8 cellular contexts compared by ENCODE assay signal in the genomic region with DNA sequence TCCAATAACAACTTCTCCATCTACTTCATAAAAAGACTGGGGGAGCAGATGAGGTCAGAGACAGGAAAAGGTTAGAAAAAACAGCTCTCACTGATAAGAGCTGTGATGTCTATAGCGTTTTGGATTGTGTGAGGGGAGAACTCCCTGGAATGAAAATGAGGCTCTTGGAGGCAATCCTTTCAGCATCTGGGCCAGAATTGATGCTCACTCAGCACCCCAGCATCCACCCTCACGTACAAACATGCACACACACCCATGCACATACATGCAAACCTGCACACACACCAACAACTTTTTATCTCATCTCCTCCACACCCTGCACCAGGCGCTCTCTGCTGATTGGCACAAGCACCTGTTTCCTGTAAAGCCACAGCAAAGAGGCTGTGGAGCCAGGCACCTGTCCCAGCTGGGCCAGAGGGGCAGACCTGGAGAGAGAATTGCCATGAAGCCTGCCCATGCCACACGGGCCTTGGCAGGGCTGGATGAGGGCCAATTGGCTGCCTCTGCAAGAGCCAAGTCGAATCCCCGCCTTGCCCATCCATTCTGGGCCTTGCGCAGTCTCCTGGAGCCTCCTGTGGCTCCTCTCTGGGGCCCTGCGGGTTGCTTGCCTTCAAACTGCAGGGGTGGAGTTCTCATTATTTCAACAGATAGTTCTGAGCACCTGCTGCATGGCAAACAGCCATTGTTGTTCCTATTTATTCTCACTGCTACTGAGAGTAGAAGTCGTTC. TPM values are rescaled to one million over a fixed set of nuclear protein-coding genes. Genes with fewer than 3 reads are reported as not detected.
DNase-seq lines count a peak whose midpoint lies in the region; ATAC-seq and TF ChIP-seq lines count a peak whose summit lies in the region.

No MANE protein-coding gene starts in this region.

- H3K9me3 ChIP-seq in skeletal muscle tissue (ENCODE audit: control insufficient read depth in 3 of 3, low read length in 3 of 3) (no peaks in the 10 kb centered on the region), uterus (no peaks in the 10 kb centered on the region), MG63 (no peaks in the 10 kb centered on the region)

- no peaks in the 10 kb centered on the region for H3K9me3 Mint-ChIP-seq in activated naive CD8-positive, alpha-beta T cell (ENCODE audit: low read depth)

- DNase-seq in LNCaP clone FGC (ENCODE audit: low read depth) (peak; percentile 15), OCI-M1 (lab: John Stamatoyannopoulos, UW) (peak; percentile 11), uterus (no peak), MG63 (no peak), SIG-M5 (lab: John Stamatoyannopoulos, UW) (no peak)

- H3K27ac ChIP-seq in skeletal muscle tissue (ENCODE audit: low read depth, low read length) (no peak overlapping the region), uterus (no peak overlapping the region)

- ATAC-seq in HG02840 (IDR thresholded peaks at IDR 0.05; ENCODE audit: low FRiP score, unreplicated experiment) = no peak

- intact Hi-C loops in uterus (cut with DNase I; ENCODE audit: low total_unique reads) = no loop called here

- no peak for TF ChIP-seq CTCF in LNCaP clone FGC (IDR thresholded peaks at IDR 0.05; ENCODE audit: control insufficient read depth, extremely low read depth, insufficient read depth)
- no peak for TF ChIP-seq CTCF in uterus (IDR thresholded peaks at IDR 0.05)

- H3K27ac Mint-ChIP-seq in activated naive CD8-positive, alpha-beta T cell = peak overlapping the region; percentile 85

- no peaks in the 10 kb centered on the region for H3K27me3 Mint-ChIP-seq in activated naive CD8-positive, alpha-beta T cell

- peak overlapping the region; percentile 63 for H3K4me3 Mint-ChIP-seq in activated naive CD8-positive, alpha-beta T cell

- peaks cover 0 to 3% (median 0%) of the 10 kb centered on the region in 3 donors for H3K27me3 ChIP-seq in skeletal muscle tissue (ENCODE audit: control insufficient read depth in 3 of 3, insufficient read depth in 3 of 3, low read length in 3 of 3)
- no peaks in the 10 kb centered on the region for H3K27me3 ChIP-seq in uterus
- H3K27me3 ChIP-seq in MG63 = no peaks in the 10 kb centered on the region

- no peak overlapping the region for H3K4me3 ChIP-seq in LNCaP clone FGC (ENCODE audit: low read depth, low read length)
- no peak overlapping the region for H3K4me3 ChIP-seq in skeletal muscle tissue (ENCODE audit: low read length in 3 of 3)
- no peak overlapping the region for H3K4me3 ChIP-seq in uterus
- no peak overlapping the region for H3K4me3 ChIP-seq in MG63

- peaks cover 6% of the 10 kb centered on the region for H3K36me3 Mint-ChIP-seq in activated naive CD8-positive, alpha-beta T cell

- H3K36me3 ChIP-seq in skeletal muscle tissue (ENCODE audit: control insufficient read depth in 3 of 3, insufficient read depth in 3 of 3, low read length in 3 of 3) (peaks cover 5 to 25% (median 13%) of the 10 kb centered on the region in 3 donors), uterus (no peaks in the 10 kb centered on the region), MG63 (no peaks in the 10 kb centered on the region)

- TF ChIP-seq POLR2A in uterus (IDR thresholded peaks at IDR 0.05) = no peak

- peaks cover 60% of the 10 kb centered on the region for H3K4me1 Mint-ChIP-seq in activated naive CD8-positive, alpha-beta T cell (ENCODE audit: low read depth)

- H3K4me1 ChIP-seq in skeletal muscle tissue (ENCODE audit: control insufficient read depth in 3 of 3, insufficient read depth in 3 of 3, low read length in 3 of 3) (peaks cover 16 to 44% (median 33%) of the 10 kb centered on the region in 3 donors), uterus (peaks cover 0 to 8% of the 10 kb centered on the region in 2 donors)

- H3K9ac ChIP-seq in skeletal muscle tissue (ENCODE audit: low read depth in 1 of 3, low read length in 3 of 3) = peak overlapping the region in 2 of 3 donors; percentile 25 to 63

RNA-seq across cellular contexts. Expression of gene SYNE3, which starts 53.1 kb away (rescaled TPM):
- total RNA-seq in skeletal muscle tissue (21.4 TPM), uterus (10 to 100 TPM in 2 of 4 donors, 1 to 10 TPM in 2; 4.9 to 36.1 (median 15.2) TPM)
- total RNA-seq in MG63 (2014; rRNA removed; shearing (Covaris generic); ENCODE audit: low replicate concordance) = 2.8 TPM in 2 replicates

Comparison
In these comparisons a context has a peak if more than half of its experiments do, and no peak if none do; other contexts are left out.
1. DNase-seq: peak in LNCaP clone FGC (single experiment) and OCI-M1 (single experiment); none in uterus (0 of 2), MG63 (single experiment) and SIG-M5 (single experiment).